Comparison of ENCODE assay signal across 22 cellular contexts in genomic region chr5:160846642-160847041, GRCh38. TPM values are rescaled to one million over a fixed set of nuclear protein-coding genes. Genes with fewer than 3 reads are reported as not detected.
DNase-seq lines count a peak whose midpoint lies in the region; ATAC-seq, FAIRE-seq and TF ChIP-seq lines count a peak whose summit lies in the region.
"Had no signal": no experiment of that assay in that cellular context is flagged by ENCODE, and none has a peak within 500 bp of the region (broad histone marks: within the 10 kb centered on the region; RNA-seq: fewer than 3 reads in every experiment).

No MANE protein-coding gene starts in this region.

- no peaks in the 10 kb centered on the region for H3K36me3 Mint-ChIP-seq in H9 (ENCODE audit: insufficient read depth in 1 of 3, low read depth in 3 of 3)
- H3K36me3 Mint-ChIP-seq: CD8-positive, alpha-beta memory T cell; IgD-negative memory B cell had no signal

- H3K36me3 ChIP-seq in keratinocyte (ENCODE audit: control insufficient read depth in 2 of 2, extremely low read depth in 1 of 2, insufficient read depth in 2 of 2, low read length in 2 of 2): no peaks in the 10 kb centered on the region
- H3K36me3 ChIP-seq: BLaER1 treated with 17β-estradiol and CSF1 and Interleukin-3, amounts not matched to agents 10 nM and 100 nM had no signal

- dilution Hi-C loops in keratinocyte (cut with MboI; ENCODE audit: extremely low pct_ligation_motif_present, low sequenced_read_pairs): no loop called here

- H3K4me2 ChIP-seq in keratinocyte (ENCODE audit: control insufficient read depth, extremely low read depth, insufficient read depth, low read depth, low read length) (no peak overlapping the region), H9 (ENCODE audit: insufficient read depth, insufficient read length, low read length) (no peak overlapping the region)
- H3K4me2 ChIP-seq: BLaER1 treated with 17β-estradiol and CSF1 and Interleukin-3, amounts not matched to agents 10 nM and 100 nM had no signal

- no peak overlapping the region for H2BK15ac ChIP-seq in H9 (ENCODE audit: low read depth, low read length)

- H2BK5ac ChIP-seq in H9 (ENCODE audit: insufficient read length, low read length): no peak overlapping the region

- peak; percentile 65 for FAIRE-seq in keratinocyte (lab: Jason Lieb, UNC)
- FAIRE-seq: GM19239, H54 had no signal

- no peaks in the 10 kb centered on the region for H3K79me1 ChIP-seq in H9 (ENCODE audit: insufficient read depth, low read depth, low read length, poor library complexity, severe bottlenecking)

- H2AK5ac ChIP-seq in H9 (ENCODE audit: insufficient read length, low read length): no peak overlapping the region

- H3K9me1 ChIP-seq in keratinocyte (ENCODE audit: control insufficient read depth, extremely low read depth, insufficient read depth, low read length): no peaks in the 10 kb centered on the region

- H3K9me3 Mint-ChIP-seq in H9: no peaks in the 10 kb centered on the region
- H3K9me3 Mint-ChIP-seq: CD8-positive, alpha-beta memory T cell; IgD-negative memory B cell had no signal

- no peak overlapping the region for H4K91ac ChIP-seq in H9 (ENCODE audit: insufficient read length, low read depth, low read length)

- no peaks in the 10 kb centered on the region for H3K23me2 ChIP-seq in H9 (ENCODE audit: insufficient read length, low read depth, low read length, poor library complexity, severe bottlenecking)

- no peak overlapping the region for H3K56ac ChIP-seq in H9 (ENCODE audit: insufficient read length, low read depth, low read length)

- no peak overlapping the region for H3K27ac Mint-ChIP-seq in H9
- H3K27ac Mint-ChIP-seq: CD8-positive, alpha-beta memory T cell; IgD-negative memory B cell had no signal

- TF ChIP-seq CTCF in keratinocyte (optimal IDR thresholded peaks at IDR 0.05 in 1 of 3, IDR thresholded peaks at IDR 0.05 in 1 of 3, conservative IDR thresholded peaks at IDR 0.05 in 1 of 3; ENCODE audit: extremely low read depth in 1 of 3, insufficient read depth in 2 of 3, low read length in 3 of 3): no peak
- no peak for TF ChIP-seq CTCF in H9 (conservative IDR thresholded peaks at IDR 0.05)

- peaks cover 2% of the 10 kb centered on the region; the same call in 1 of the 2 replicates for H3K27me3 Mint-ChIP-seq in H9 (ENCODE audit: low read depth)
- H3K27me3 Mint-ChIP-seq: IgD-negative memory B cell had no signal

- H4K8ac ChIP-seq in H9 (replicated peaks; ENCODE audit: insufficient read length, low read depth, low read length): no peak overlapping the region

- no peak overlapping the region for H3K23ac ChIP-seq in H9 (ENCODE audit: insufficient read length, low read depth, low read length)

- no peak overlapping the region for H3K18ac ChIP-seq in H9 (ENCODE audit: insufficient read length, low read depth, low read length)

- H3K4me1 Mint-ChIP-seq in H9: no peaks in the 10 kb centered on the region

- in situ Hi-C loops in SK-MEL-5 (cut with HindIII; ENCODE audit: low pct_unique_long_range_greater_than_20kb, low sequenced_read_pairs): no loop called here

- H4K20me1 ChIP-seq in keratinocyte (ENCODE audit: control insufficient read depth, extremely low read depth, insufficient read depth, low read length): no peaks in the 10 kb centered on the region
- no peaks in the 10 kb centered on the region for H4K20me1 ChIP-seq in H9 (ENCODE audit: control insufficient read depth, insufficient read depth, insufficient read length)
- H4K20me1 ChIP-seq: BLaER1 treated with 17β-estradiol and CSF1 and Interleukin-3, amounts not matched to agents 10 nM and 100 nM had no signal

- DNase-seq in NOMO-1 treated with DMSO at 0.1 percent for 48 hours (lab: John Stamatoyannopoulos, UW; ENCODE audit: unreplicated experiment) (peak; percentile 72), SK-MEL-5 (ENCODE audit: low read depth, low spot score) (peak; percentile 18), keratinocyte (ENCODE audit: low read depth, low spot score) (no peak), superior temporal gyrus (ENCODE audit: extremely low spot score) (peak; percentile 58), H9 (no peak), COLO668 (lab: John Stamatoyannopoulos, UW; ENCODE audit: unreplicated experiment) (no peak)
- DNase-seq: CD8-positive, alpha-beta memory T cell; GDM1; NCI-H1092 treated with DMSO at 0.1 percent for 48 hours; NCI-H1436 treated with DMSO at 0.1 percent for 48 hours; NCI-H2029; NCI-H226; NCI-H524 treated with DMSO at 0.1 percent for 48 hours; NCI-H82; SIG-M5 had no signal

- H2BK12ac ChIP-seq in H9 (ENCODE audit: insufficient read length, low read depth, low read length): no peak overlapping the region

- no peak overlapping the region for H4K5ac ChIP-seq in H9 (ENCODE audit: insufficient read length, low read depth, low read length)

- no peak overlapping the region for H3K4ac ChIP-seq in H9 (ENCODE audit: low read depth, low read length)

- H3K79me2 ChIP-seq in keratinocyte (ENCODE audit: control insufficient read depth, insufficient read depth, low read length) (no peaks in the 10 kb centered on the region), H9 (ENCODE audit: insufficient read depth, low read length) (no peaks in the 10 kb centered on the region)

- H3T11ph ChIP-seq in H9 (ENCODE audit: low read length): no peak overlapping the region

- H3K4me3 ChIP-seq in keratinocyte (ENCODE audit: control insufficient read depth in 2 of 3, extremely low read depth in 1 of 3, insufficient read depth in 2 of 3, low read depth in 1 of 3, low read length in 3 of 3): no peak overlapping the region
- H3K4me3 ChIP-seq: BLaER1 treated with 17β-estradiol and CSF1 and Interleukin-3, amounts not matched to agents 10 nM and 100 nM had no signal

- WGBS in H9 (ENCODE audit: extremely low coverage, insufficient read length, low lambda C conversion rate): no CpG with 5 or more reads among the region's 3 CpGs

- H2BK20ac ChIP-seq in H9 (ENCODE audit: low read depth, low read length, poor library complexity, severe bottlenecking): no peak overlapping the region

- no peak for ATAC-seq in HG03520 (IDR thresholded peaks at IDR 0.05; ENCODE audit: unreplicated experiment)

- no peaks in the 10 kb centered on the region for H3K9me3 ChIP-seq in keratinocyte (ENCODE audit: control insufficient read depth, low read depth, low read length)
- H3K9me3 ChIP-seq in H9 (ENCODE audit: control insufficient read depth, low read depth, low read length): no peaks in the 10 kb centered on the region
- H3K9me3 ChIP-seq: BLaER1 treated with 17β-estradiol and CSF1 and Interleukin-3, amounts not matched to agents 10 nM and 100 nM had no signal

- H3K4me1 ChIP-seq in keratinocyte (ENCODE audit: control insufficient read depth, extremely low read depth, insufficient read depth, low read length) (no peaks in the 10 kb centered on the region), H9 (ENCODE audit: insufficient read depth, low read length) (no peaks in the 10 kb centered on the region)

- H3K14ac ChIP-seq in H9 (ENCODE audit: insufficient read depth, low read length): no peak overlapping the region

- H2BK120ac ChIP-seq in H9 (ENCODE audit: low read depth, low read length, poor library complexity, severe bottlenecking): no peak overlapping the region

- H3K27ac ChIP-seq in keratinocyte (ENCODE audit: control insufficient read depth, insufficient read depth, low read length) (no peak overlapping the region), H9 (ENCODE audit: insufficient read length, low read depth, low read length) (no peak overlapping the region)
- H3K27ac ChIP-seq: BLaER1 treated with 17β-estradiol and CSF1 and Interleukin-3, amounts not matched to agents 10 nM and 100 nM; RWPE1 had no signal

- no peak overlapping the region for H3K4me3 Mint-ChIP-seq in H9
- H3K4me3 Mint-ChIP-seq: CD8-positive, alpha-beta memory T cell; IgD-negative memory B cell had no signal

- no peak overlapping the region for H3K9ac ChIP-seq in keratinocyte (ENCODE audit: control insufficient read depth, extremely low read depth, insufficient read depth, low read length)
- no peak overlapping the region for H3K9ac ChIP-seq in H9 (ENCODE audit: extremely low read depth, insufficient read length, low read length)
- H3K9ac ChIP-seq: BLaER1 treated with 17β-estradiol and CSF1 and Interleukin-3, amounts not matched to agents 10 nM and 100 nM had no signal

- H2AFZ ChIP-seq in keratinocyte (ENCODE audit: control insufficient read depth, low read length) (no peak overlapping the region), H9 (ENCODE audit: low read length) (no peak overlapping the region)

- H3K27me3 ChIP-seq in keratinocyte (ENCODE audit: control insufficient read depth, extremely low read depth, insufficient read depth, low read length): no peaks in the 10 kb centered on the region
- H3K27me3 ChIP-seq in H9 (ENCODE audit: insufficient read depth, low read length): no peaks in the 10 kb centered on the region
- H3K27me3 ChIP-seq: BLaER1 treated with 17β-estradiol and CSF1 and Interleukin-3, amounts not matched to agents 10 nM and 100 nM had no signal

RNA-seq across cellular contexts. Expression of gene ATP10B, which starts 5.4 kb away (rescaled TPM):
- 4.3 and 7.0 TPM in 2 replicates for total RNA-seq in SK-MEL-5 (2014; rRNA removed; shearing (Covaris generic))
- 3.2 and 5.1 TPM in 2 replicates for polyA plus RNA-seq in SK-MEL-5 (2015; cell fraction: cytosol; rRNA removed)
- polyA plus RNA-seq in SK-MEL-5 (2015; cell fraction: nucleus; rRNA removed): 16.3 and 31.7 TPM in 2 replicates
- 0.06 to 0.58 TPM (median 0.25 TPM) in 3 replicates for polyA plus RNA-seq in keratinocyte
- polyA plus RNA-seq in keratinocyte (2011; ENCODE audit: low read depth): 3.0 TPM
- polyA plus RNA-seq in keratinocyte (2011; cell fraction: cytosol; rRNA removed): 0.05 and 0.12 TPM in 2 replicates
- 0.80 and 1.7 TPM in 2 replicates for polyA plus RNA-seq in keratinocyte (2011; cell fraction: nucleus; rRNA removed)
- 0.17 and 4.9 TPM in 2 replicates for polyA plus RNA-seq in keratinocyte (2012; ENCODE audit: low replicate concordance)
- 0.13 to 3.6 TPM (median 0.74 TPM) in 3 replicates for polyA minus RNA-seq in keratinocyte
- polyA minus RNA-seq in keratinocyte (2011; cell fraction: cytosol; rRNA and poly(A)+ RNA removed): 0.38 TPM
- 1.2 TPM in 2 replicates for polyA minus RNA-seq in keratinocyte (2011; cell fraction: nucleus; rRNA and poly(A)+ RNA removed)
- 0.11 and 0.42 TPM in 2 replicates for total RNA-seq in H9 (2021)
- total RNA-seq: CD8-positive, alpha-beta memory T cell; T-helper 1 cell treated with Interleukin-12 subunit alpha and Interleukin-12 subunit beta and Interleukin-4 antibody, amounts not matched to agents 30 ng/mL and 1 ng/mL, for 36 hours had no signal
- polyA plus RNA-seq: CD8-positive, alpha-beta memory T cell had no signal

Comparison
In these comparisons a context has a peak if more than half of its experiments do, and no peak if none do; other contexts are left out.
1. DNase-seq: peak in NOMO-1 treated with DMSO at 0.1 percent for 48 hours (single experiment), SK-MEL-5 (single experiment) and superior temporal gyrus (single experiment); none in keratinocyte (single experiment), H9 (single experiment) and COLO668 (single experiment).